Comparison of ENCODE assay signal across 15 cellular contexts in genomic region chr6:42888201-42888600, GRCh38. TPM values are rescaled to one million over a fixed set of nuclear protein-coding genes. Genes with fewer than 3 reads are reported as not detected.
"Had no signal": no experiment of that assay in that cellular context is flagged by ENCODE, and none has a peak within 500 bp of the region (broad histone marks: within the 10 kb centered on the region; RNA-seq: fewer than 3 reads in every experiment).

No MANE protein-coding gene starts in this region.

RNA-seq across cellular contexts. Expression of gene PTCRA, which starts 27.7 kb away (rescaled TPM):
- total RNA-seq: activated CD4-positive, alpha-beta memory T cell treated with anti-CD3 and anti-CD28 coated beads, Interleukin-2, amount 10 ng/mL, durations not matched to agents 7 days and 5 days; bronchial epithelial cell; dermis blood vessel endothelial cell; esophagus squamous epithelium; glomerular endothelial cell; heart right ventricle; kidney epithelial cell; lower leg skin; natural killer cell treated with Interleukin-12 subunit alpha and Interleukin-12 subunit beta and Interleukin-15 and Interleukin-18, amount 100 ng/mL, for 72 hours; psoas muscle; sigmoid colon; suprapubic skin; T-helper 1 cell treated with Interleukin-12 subunit alpha and Interleukin-12 subunit beta and Interleukin-4 antibody, amounts not matched to agents 30 ng/mL and 1 ng/mL, for 36 hours had no signal
- polyA plus RNA-seq: pancreas, small intestine had no signal
